Comparison of ENCODE assay signal across 26 cellular contexts in genomic region chr14:94366146-94366887, GRCh38. TPM values are rescaled to one million over a fixed set of nuclear protein-coding genes. Genes with fewer than 3 reads are reported as not detected.
DNase-seq lines count a peak whose midpoint lies in the region; ATAC-seq and TF ChIP-seq lines count a peak whose summit lies in the region.
"Had no signal": no experiment of that assay in that cellular context is flagged by ENCODE, and none has a peak within 500 bp of the region (broad histone marks: within the 10 kb centered on the region; RNA-seq: fewer than 3 reads in every experiment).

Gene SERPINA2, minus strand, starts transcription at chr14:94366698.

- H3K27ac Mint-ChIP-seq in natural killer cell treated with Interleukin-12 subunit alpha and Interleukin-12 subunit beta and Interleukin-15 and Interleukin-18, amount 100 ng/mL, for 72 hours = no peak within 1 kb of the TSS
- H3K27ac Mint-ChIP-seq in natural killer cell = no peak within 1 kb of the TSS
- H3K27ac Mint-ChIP-seq: CD4-positive, alpha-beta T cell; GM23338 had no signal

- peak; percentile 25 for DNase-seq in natural killer cell treated with Interleukin-12 subunit alpha and Interleukin-12 subunit beta and Interleukin-15 and Interleukin-18, amount 100 ng/mL, for 72 hours (ENCODE audit: low spot score)
- no peak for DNase-seq in natural killer cell
- peak; percentile 65 for DNase-seq in coronary artery (ENCODE audit: low spot score)
- DNase-seq in gastrocnemius medialis = no peak
- DNase-seq: BE2C; CD4-positive, alpha-beta T cell; COR-L47; DMS 273 treated with DMSO at 0.1 percent for 48 hours; DMS79 treated with DMSO at 0.1 percent for 48 hours; Karpas-422; NCI-H1694; NCI-H2081; NCI-H2171; NCI-H345; NCI-H524; NCI-H82 had no signal

- TF ChIP-seq CTCF in natural killer cell (IDR thresholded peaks at IDR 0.05) = no peak
- TF ChIP-seq CTCF in coronary artery (IDR thresholded peaks at IDR 0.05) = no peak
- no peak for TF ChIP-seq CTCF in neutrophil (IDR thresholded peaks at IDR 0.05)
- TF ChIP-seq CTCF in gastrocnemius medialis (IDR thresholded peaks at IDR 0.05 in 4 of 5, conservative IDR thresholded peaks at IDR 0.05 in 1 of 5) = no peak

- no peak for TF ChIP-seq POLR2A in gastrocnemius medialis (IDR thresholded peaks at IDR 0.05)

- H3K4me3 ChIP-seq in coronary artery (no peak within 1 kb of the TSS), neutrophil (ENCODE audit: low read depth in 1 of 2, low read length in 1 of 2) (no peak within 1 kb of the TSS), gastrocnemius medialis (no peak within 1 kb of the TSS)
- H3K4me3 ChIP-seq: A549, GM23338, Peyer's patch, SJSA1 had no signal

- H3K27me3 ChIP-seq in neutrophil (no peaks in the 10 kb centered on the region), gastrocnemius medialis (no peaks in the 10 kb centered on the region)
- H3K27me3 ChIP-seq: BE2C, Peyer's patch, SJSA1 had no signal

- H3K9me3 ChIP-seq in neutrophil (no peaks in the 10 kb centered on the region), gastrocnemius medialis (no peaks in the 10 kb centered on the region)
- H3K9me3 ChIP-seq: A549, BE2C, Peyer's patch, SJSA1 had no signal

- peaks cover 0 to 4% of the 10 kb centered on the region in 2 experiments for H3K4me1 ChIP-seq in neutrophil (ENCODE audit: control insufficient read depth in 1 of 2, insufficient read depth in 1 of 2, low read depth in 1 of 2, low read length in 1 of 2)
- H3K4me1 ChIP-seq in gastrocnemius medialis = no peaks in the 10 kb centered on the region
- H3K4me1 ChIP-seq: A549, BE2C, Peyer's patch, SJSA1 had no signal

- H3K36me3 ChIP-seq in neutrophil (no peaks in the 10 kb centered on the region), gastrocnemius medialis (no peaks in the 10 kb centered on the region)
- H3K36me3 ChIP-seq: BE2C, Peyer's patch, SJSA1 had no signal

- no peak for ATAC-seq in natural killer cell treated with Interleukin-12 subunit alpha and Interleukin-12 subunit beta and Interleukin-15 and Interleukin-18, amount 100 ng/mL, for 72 hours
- ATAC-seq in natural killer cell = no peak
- ATAC-seq in HG03135 (IDR thresholded peaks at IDR 0.05; ENCODE audit: unreplicated experiment) = no peak
- no peak for ATAC-seq in gastrocnemius medialis
- no peak for ATAC-seq in GM21423 (IDR thresholded peaks at IDR 0.05; ENCODE audit: unreplicated experiment)
- ATAC-seq: A549, GM23338, HCT116, Right ventricle myocardium inferior had no signal

- H3K27ac ChIP-seq in coronary artery = no peak within 1 kb of the TSS
- peak within 1 kb of the TSS; percentile 23 for H3K27ac ChIP-seq in neutrophil
- no peak within 1 kb of the TSS for H3K27ac ChIP-seq in gastrocnemius medialis
- H3K27ac ChIP-seq: A549, Peyer's patch, SJSA1 had no signal

- no peaks in the 10 kb centered on the region for H3K36me3 Mint-ChIP-seq in natural killer cell treated with Interleukin-12 subunit alpha and Interleukin-12 subunit beta and Interleukin-15 and Interleukin-18, amount 100 ng/mL, for 72 hours
- no peaks in the 10 kb centered on the region for H3K36me3 Mint-ChIP-seq in natural killer cell

- no peak within 1 kb of the TSS for H3K4me3 Mint-ChIP-seq in natural killer cell treated with Interleukin-12 subunit alpha and Interleukin-12 subunit beta and Interleukin-15 and Interleukin-18, amount 100 ng/mL, for 72 hours
- no peak within 1 kb of the TSS for H3K4me3 Mint-ChIP-seq in natural killer cell
- H3K4me3 Mint-ChIP-seq: CD4-positive, alpha-beta T cell; GM23338 had no signal

- in situ Hi-C loops in gastrocnemius medialis (cut with MboI; ENCODE audit: low sequenced_read_pairs in 4 of 4) = no loop called here

- H3K9me3 Mint-ChIP-seq in natural killer cell treated with Interleukin-12 subunit alpha and Interleukin-12 subunit beta and Interleukin-15 and Interleukin-18, amount 100 ng/mL, for 72 hours = no peaks in the 10 kb centered on the region
- no peaks in the 10 kb centered on the region for H3K9me3 Mint-ChIP-seq in natural killer cell
- H3K9me3 Mint-ChIP-seq: CD4-positive, alpha-beta T cell; GM23338 had no signal

- H3K27me3 Mint-ChIP-seq in natural killer cell treated with Interleukin-12 subunit alpha and Interleukin-12 subunit beta and Interleukin-15 and Interleukin-18, amount 100 ng/mL, for 72 hours = peaks cover 8 to 9% of the 10 kb centered on the region in 2 donors
- H3K27me3 Mint-ChIP-seq in natural killer cell (ENCODE audit: low read depth in 2 of 2) = peaks cover 0 to 4% of the 10 kb centered on the region in 2 donors

- intact Hi-C loops in natural killer cell (cut with micrococcal nuclease) (no loop called here), gastrocnemius medialis (cut with DNase I; ENCODE audit: low total_unique reads) (no loop called here)

- H3K4me1 Mint-ChIP-seq in natural killer cell treated with Interleukin-12 subunit alpha and Interleukin-12 subunit beta and Interleukin-15 and Interleukin-18, amount 100 ng/mL, for 72 hours (ENCODE audit: low read depth in 2 of 2) = no peaks in the 10 kb centered on the region
- no peaks in the 10 kb centered on the region for H3K4me1 Mint-ChIP-seq in natural killer cell
- H3K4me1 Mint-ChIP-seq: GM23338 had no signal

RNA-seq across cellular contexts. Expression of gene SERPINA2, which starts in this region (rescaled TPM):
- total RNA-seq in natural killer cell treated with Interleukin-12 subunit alpha and Interleukin-12 subunit beta and Interleukin-15 and Interleukin-18, amount 100 ng/mL, for 72 hours = not detected
- total RNA-seq in natural killer cell = not detected
- total RNA-seq in gastrocnemius medialis = not detected
- total RNA-seq: CD4-positive, alpha-beta T cell; GM23338; M059J; Peyer's patch; Right ventricle myocardium inferior; SJSA1 had no signal

Comparison
In these comparisons a context has a peak if more than half of its experiments do, and no peak if none do; other contexts are left out.
1. Peak in DNase-seq in natural killer cell treated with Interleukin-12 subunit alpha and Interleukin-12 subunit beta and Interleukin-15 and Interleukin-18, amount 100 ng/mL, for 72 hours; RNA of the gene not detected or under 1 TPM.